37 cellular contexts compared by ENCODE assay signal in the genomic region with DNA sequence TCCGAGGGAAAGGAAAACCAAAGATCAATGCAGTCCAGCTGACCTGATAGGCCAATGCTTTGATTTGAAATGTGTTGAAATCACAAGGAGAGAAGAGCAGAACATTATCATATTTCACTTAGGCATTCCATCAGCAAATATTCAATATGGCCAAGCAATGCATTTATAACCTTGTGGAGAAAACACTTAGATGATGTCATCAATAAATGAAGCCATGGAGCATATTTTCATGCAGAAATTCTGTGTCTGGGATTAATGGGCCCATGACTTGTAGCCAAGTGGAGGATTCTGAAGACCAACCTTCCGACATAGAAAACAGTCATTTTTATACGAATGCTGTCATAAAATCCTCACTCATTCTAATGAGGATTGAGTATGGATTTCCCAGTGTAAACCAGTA.
DNase-seq lines count a peak whose midpoint lies in the region; ATAC-seq, FAIRE-seq and TF ChIP-seq lines count a peak whose summit lies in the region.
"Had no signal": no experiment of that assay in that cellular context is flagged by ENCODE, and none has a peak within 500 bp of the region (broad histone marks: within the 10 kb centered on the region; RNA-seq: fewer than 3 reads in every experiment).

No MANE protein-coding gene starts in this region.

- H3K4me3 ChIP-seq in HepG2 (replicated peaks in 1 of 3; ENCODE audit: insufficient read depth in 1 of 3, low read depth in 2 of 3, low read length in 3 of 3) (no peak overlapping the region), right lobe of liver (no peak overlapping the region), HEK293 (ENCODE audit: low read depth, low read length) (no peak overlapping the region), SK-N-MC (no peak overlapping the region), PC-9 (no peak overlapping the region)
- H3K4me3 ChIP-seq: A549; BLaER1; BLaER1 treated with 17β-estradiol and CSF1 and Interleukin-3, amounts not matched to agents 10 nM and 100 nM had no signal

- TF ChIP-seq EP300 in HepG2 (IDR thresholded peaks at IDR 0.05; ENCODE audit: low read depth in 2 of 2, low read length in 2 of 2) (no peak), HepG2 (CRISPR knock-in tag; IDR thresholded peaks at IDR 0.05; ENCODE audit: borderline replicate concordance) (no peak)

- H3K79me2 ChIP-seq in HepG2 (ENCODE audit: insufficient read depth, low read length) = no peaks in the 10 kb centered on the region
- no peaks in the 10 kb centered on the region for H3K79me2 ChIP-seq in PC-9 (ENCODE audit: low read depth)

- H3K4me1 ChIP-seq in HepG2 (ENCODE audit: insufficient read depth, low read length) = no peaks in the 10 kb centered on the region
- H3K4me1 ChIP-seq in right lobe of liver = no peaks in the 10 kb centered on the region
- H3K4me1 ChIP-seq in HEK293 (ENCODE audit: control insufficient read depth, insufficient read depth, low read length) = no peaks in the 10 kb centered on the region
- H3K4me1 ChIP-seq in PC-9 (replicated peaks; ENCODE audit: insufficient read depth) = no peaks in the 10 kb centered on the region
- H3K4me1 ChIP-seq: A549; BE2C; BLaER1; BLaER1 treated with 17β-estradiol and CSF1 and Interleukin-3, amounts not matched to agents 10 nM and 100 nM; Caco-2 had no signal

- H3F3A ChIP-seq in PC-9 (ENCODE audit: insufficient read depth, low read depth) = no peaks in the 10 kb centered on the region

- in situ Hi-C loops in HepG2 (cut with HindIII; ENCODE audit: extremely low pct_ligation_motif_present, low pct_unique_long_range_greater_than_20kb) = no loop called here

- H3K36me3 Mint-ChIP-seq in glutamatergic neuron (ENCODE audit: unreplicated experiment) = no peaks in the 10 kb centered on the region
- H3K36me3 Mint-ChIP-seq: CD14-positive monocyte; CD4-positive, alpha-beta memory T cell; CD4-positive, CD25-positive, alpha-beta regulatory T cell; CD8-positive, alpha-beta memory T cell; CD8-positive, alpha-beta T cell had no signal

- intact Hi-C loops in HepG2 (cut with micrococcal nuclease; ENCODE audit: unreplicated experiment) (no loop called here), right lobe of liver (cut with DNase I) (no loop called here), PC-9 (cut with micrococcal nuclease; ENCODE audit: unreplicated experiment) (no loop called here)

- H3K27ac Mint-ChIP-seq in glutamatergic neuron (ENCODE audit: unreplicated experiment) = peak overlapping the region; percentile 40
- H3K27ac Mint-ChIP-seq: B cell; CD14-positive monocyte; CD4-positive, alpha-beta memory T cell; CD4-positive, alpha-beta T cell; CD4-positive, CD25-positive, alpha-beta regulatory T cell; CD8-positive, alpha-beta memory T cell; CD8-positive, alpha-beta T cell had no signal

- TF ChIP-seq POLR2A in HepG2 (IDR thresholded peaks at IDR 0.05; ENCODE audit: insufficient read depth in 1 of 2, low read depth in 2 of 2, low read length in 2 of 2) = no peak
- no peak for TF ChIP-seq POLR2A in right lobe of liver (IDR thresholded peaks at IDR 0.05)

- TF ChIP-seq RAD21 in HepG2 (CRISPR knock-in tag; IDR thresholded peaks at IDR 0.05) = no peak

- no peaks in the 10 kb centered on the region for H3K36me3 ChIP-seq in HepG2 (replicated peaks in 1 of 2; ENCODE audit: control insufficient read depth in 1 of 2, insufficient read depth in 2 of 2, low read length in 2 of 2)
- no peaks in the 10 kb centered on the region for H3K36me3 ChIP-seq in right lobe of liver
- H3K36me3 ChIP-seq in HEK293 (ENCODE audit: control insufficient read depth in 2 of 2, insufficient read depth in 1 of 2, low read length in 2 of 2) = no peaks in the 10 kb centered on the region
- no peaks in the 10 kb centered on the region for H3K36me3 ChIP-seq in SK-N-MC (ENCODE audit: insufficient read depth, low read length)
- no peaks in the 10 kb centered on the region for H3K36me3 ChIP-seq in PC-9 (ENCODE audit: low read depth)
- H3K36me3 ChIP-seq: BE2C; BLaER1; BLaER1 treated with 17β-estradiol and CSF1 and Interleukin-3, amounts not matched to agents 10 nM and 100 nM had no signal

- H2AFZ ChIP-seq in HepG2 (ENCODE audit: low read length) (no peak overlapping the region), PC-9 (no peak overlapping the region)

- no peak overlapping the region for H3K9ac ChIP-seq in HepG2 (ENCODE audit: insufficient read depth, low read depth, low read length)
- no peak overlapping the region for H3K9ac ChIP-seq in SK-N-MC (ENCODE audit: insufficient read length)
- H3K9ac ChIP-seq: BLaER1; BLaER1 treated with 17β-estradiol and CSF1 and Interleukin-3, amounts not matched to agents 10 nM and 100 nM had no signal

- CTCF ChIA-PET in HepG2 (lab: Yijun Ruan, JAX; ENCODE audit: low intra/inter-chr PET ratio, low total read pairs) (no interaction called here), HEK293 (lab: Yijun Ruan, JAX) (no interaction called here), PC-9 (lab: Charles Lee) (no interaction called here)

- H3K4me2 ChIP-seq in HepG2 (ENCODE audit: low read depth, low read length) (no peak overlapping the region), PC-9 (no peak overlapping the region)
- H3K4me2 ChIP-seq: A549; BLaER1; BLaER1 treated with 17β-estradiol and CSF1 and Interleukin-3, amounts not matched to agents 10 nM and 100 nM had no signal

- H3K27ac ChIP-seq in HepG2 (ENCODE audit: extremely low read length, insufficient read depth, low read length) (no peak overlapping the region), right lobe of liver (no peak overlapping the region), HEK293 (ENCODE audit: extremely low read depth, low read depth, low read length) (no peak overlapping the region), SK-N-MC (peak overlapping the region; percentile 36; the same call in 1 of the 2 replicates), PC-9 (no peak overlapping the region)
- H3K27ac ChIP-seq: 22Rv1; A549; BLaER1; BLaER1 treated with 17β-estradiol and CSF1 and Interleukin-3, amounts not matched to agents 10 nM and 100 nM; C4-2B had no signal

- no peaks in the 10 kb centered on the region for H3K9me2 ChIP-seq in PC-9 (ENCODE audit: insufficient read depth)

- BruUV-seq in HepG2 (replicated peaks; lab: Mats Ljungman, UMichigan) (no TSS peak), PC-9 (replicated peaks; lab: Mats Ljungman, UMichigan) (no TSS peak)

- H3K27me3 ChIP-seq in HepG2 (ENCODE audit: control insufficient read depth in 1 of 2, insufficient read depth in 2 of 2, low read length in 2 of 2) = no peaks in the 10 kb centered on the region
- H3K27me3 ChIP-seq in right lobe of liver = no peaks in the 10 kb centered on the region
- no peaks in the 10 kb centered on the region for H3K27me3 ChIP-seq in PC-9 (ENCODE audit: insufficient read depth, low read depth)
- H3K27me3 ChIP-seq: BE2C; BLaER1; BLaER1 treated with 17β-estradiol and CSF1 and Interleukin-3, amounts not matched to agents 10 nM and 100 nM had no signal

- H3K9me3 Mint-ChIP-seq in glutamatergic neuron (ENCODE audit: unreplicated experiment) = peaks cover 5% of the 10 kb centered on the region
- H3K9me3 Mint-ChIP-seq: CD4-positive, alpha-beta T cell; CD8-positive, alpha-beta T cell had no signal

- H4K20me1 ChIP-seq in HepG2 (ENCODE audit: insufficient read depth, low read length) (no peaks in the 10 kb centered on the region), PC-9 (ENCODE audit: insufficient read depth) (no peaks in the 10 kb centered on the region)
- H4K20me1 ChIP-seq: BLaER1; BLaER1 treated with 17β-estradiol and CSF1 and Interleukin-3, amounts not matched to agents 10 nM and 100 nM had no signal

- H3K4me1 Mint-ChIP-seq in glutamatergic neuron (ENCODE audit: low read depth, unreplicated experiment) = peaks cover 10% of the 10 kb centered on the region
- H3K4me1 Mint-ChIP-seq: B cell; CD14-positive monocyte; CD4-positive, alpha-beta memory T cell; CD4-positive, CD25-positive, alpha-beta regulatory T cell; CD8-positive, alpha-beta memory T cell had no signal

- H3K4me3 Mint-ChIP-seq in glutamatergic neuron (ENCODE audit: unreplicated experiment) = peak overlapping the region; percentile 39
- H3K4me3 Mint-ChIP-seq: B cell; CD14-positive monocyte; CD4-positive, alpha-beta memory T cell; CD4-positive, alpha-beta T cell; CD4-positive, CD25-positive, alpha-beta regulatory T cell; CD8-positive, alpha-beta memory T cell; CD8-positive, alpha-beta T cell had no signal

- no peak for FAIRE-seq in HepG2 (lab: Jason Lieb, UNC)
- FAIRE-seq: A204.1, A549, D721Med had no signal

- POLR2A ChIA-PET in HepG2 (lab: Yijun Ruan, JAX) (no interaction called here), HEK293 (lab: Yijun Ruan, JAX) (no interaction called here), PC-9 (lab: Charles Lee; ENCODE audit: unreplicated experiment) (no interaction called here)

- no peaks in the 10 kb centered on the region for H3K27me3 Mint-ChIP-seq in glutamatergic neuron (ENCODE audit: unreplicated experiment)
- H3K27me3 Mint-ChIP-seq: B cell; CD4-positive, alpha-beta T cell; CD4-positive, CD25-positive, alpha-beta regulatory T cell had no signal

- WGBS in HepG2 (ENCODE audit: low lambda C conversion rate) = 34% methylated on average over 3 of the region's 3 CpGs
- 71% methylated on average over 3 of the region's 3 CpGs for WGBS in right lobe of liver (ENCODE audit: insufficient coverage, low coverage, low lambda C conversion rate, missing lambda C conversion rate)

- TF ChIP-seq CTCF in HepG2 (CRISPR knock-in tag; IDR thresholded peaks at IDR 0.05) = no peak
- TF ChIP-seq CTCF in right lobe of liver (IDR thresholded peaks at IDR 0.05) = no peak
- TF ChIP-seq CTCF in HEK293 (tag by site-specific recombination; IDR thresholded peaks at IDR 0.05) = no peak
- no peak for TF ChIP-seq CTCF in glutamatergic neuron (IDR thresholded peaks at IDR 0.05; ENCODE audit: partially characterized antibody, unreplicated experiment)
- no peak for TF ChIP-seq CTCF in PC-9 (conservative IDR thresholded peaks at IDR 0.05)

- no peak for DNase-seq in HepG2 (ENCODE audit: low spot score)
- DNase-seq in right lobe of liver = no peak
- no peak for DNase-seq in SK-N-MC (ENCODE audit: low read depth, low spot score)
- no peak for DNase-seq in glutamatergic neuron
- DNase-seq in PC-9 = no peak
- no peak for DNase-seq in HuH-7.5 (ENCODE audit: low spot score)
- DNase-seq: 8988T; ACHN; AML-193; BE2C; C1 segment of cervical spinal cord; Caco-2; Calu3; CD4-positive, alpha-beta memory T cell; CD4-positive, alpha-beta T cell; CD4-positive, CD25-positive, alpha-beta regulatory T cell; CD8-positive, alpha-beta memory T cell; CD8-positive, alpha-beta T cell; COR-L47; DMS 273 treated with DMSO at 0.1 percent for 48 hours; DMS153; DMS53; DMS79; DMS79 treated with DMSO at 0.1 percent for 48 hours; DND-41; EL had no signal

- ATAC-seq in HepG2 = no peak
- no peak for ATAC-seq in right lobe of liver
- ATAC-seq in GM19397 (IDR thresholded peaks at IDR 0.05; ENCODE audit: unreplicated experiment) = no peak
- ATAC-seq: A549; CD8-positive, alpha-beta T cell had no signal

- H3K9me3 ChIP-seq in HepG2 (ENCODE audit: low read length) (no peaks in the 10 kb centered on the region), right lobe of liver (no peaks in the 10 kb centered on the region), HEK293 (ENCODE audit: control insufficient read depth, insufficient read depth, low read depth, low read length) (no peaks in the 10 kb centered on the region), SK-N-MC (ENCODE audit: low read depth, low read length) (no peaks in the 10 kb centered on the region), PC-9 (ENCODE audit: insufficient read depth, low read depth) (no peaks in the 10 kb centered on the region)
- H3K9me3 ChIP-seq: A549; BE2C; BLaER1; BLaER1 treated with 17β-estradiol and CSF1 and Interleukin-3, amounts not matched to agents 10 nM and 100 nM; Caco-2 had no signal

Comparison
In these comparisons a context has a peak if more than half of its experiments do, and no peak if none do; other contexts are left out.
1. Of the 63 proteins assayed by ChIP-seq in both HepG2 and HEK293: peak only in HepG2: none; only in HEK293: ATF2; in both: none; in neither: 62.